ENCODE assay signal across 13 cellular contexts in genomic region chr2:127678531-127678930, GRCh38. TPM values are rescaled to one million over a fixed set of nuclear protein-coding genes. Genes with fewer than 3 reads are reported as not detected.
"Had no signal": no experiment of that assay in that cellular context is flagged by ENCODE, and none has a peak within 500 bp of the region (broad histone marks: within the 10 kb centered on the region; RNA-seq: fewer than 3 reads in every experiment).

No MANE protein-coding gene starts in this region.

- H3K27ac ChIP-seq: body of pancreas had no signal

- ATAC-seq: body of pancreas; effector memory CD8-positive, alpha-beta T cell; left cardiac atrium had no signal

- H3K9me3 ChIP-seq: body of pancreas had no signal

- H3K4me3 ChIP-seq: body of pancreas had no signal

- DNase-seq: activated B cell treated with CpG ODN at 0.5 μM for 24 hours; activated CD4-positive, alpha-beta T cell treated with anti-CD3 and anti-CD28 coated beads, Interleukin-2, amount 10 ng/mL, durations not matched to agents 24 days and 14 days; body of pancreas; effector memory CD8-positive, alpha-beta T cell; erythroblast; hypothalamus; immature natural killer cell; left cardiac atrium; mammary epithelial cell; stimulated activated CD4-positive, alpha-beta T cell treated with anti-CD3 and anti-CD28 coated beads, Interleukin-4, amount 100 ng/mL, for 1 hour; stimulated activated CD8-positive, alpha-beta memory T cell treated with anti-CD3 and anti-CD28 coated beads, Interleukin-4, amount 100 ng/mL, for 48 hours had no signal

RNA-seq across cellular contexts. Expression of gene GPR17, which starts 32.6 kb away (rescaled TPM):
- total RNA-seq: activated B cell treated with CpG ODN at 0.5 μM for 24 hours; activated CD4-positive, alpha-beta T cell treated with anti-CD3 and anti-CD28 coated beads, Interleukin-2, amount 10 ng/mL, durations not matched to agents 24 days and 14 days; mammary epithelial cell; osteoblast; pulmonary artery endothelial cell had no signal
- polyA plus RNA-seq: immature natural killer cell, mammary epithelial cell had no signal
